In genomic region chr1:10032590-10033358, GRCh38 we compare ENCODE assay signal across 1 cellular context.
TF ChIP-seq lines count a peak whose summit lies in the region.

Gene UBE4B, plus strand, starts transcription at chr1:10032958. Its CDS starts 713 bp downstream, at chr1:10033671.

TF ChIP-seq in SK-N-SH, 30 proteins besides CTCF, POLR2A, EP300 and RAD21 (continued from another document):
- peak; percentile 42 for TF ChIP-seq POLR2AphosphoS5 (IDR thresholded peaks at IDR 0.05; ENCODE audit: low read depth, low read length)
- TF ChIP-seq SIN3A (IDR thresholded peaks at IDR 0.05; ENCODE audit: borderline replicate concordance, low read depth, low read length), result no peak; the same call in 1 of the 2 replicates
- peak; percentile 95 for TF ChIP-seq USF1 (IDR thresholded peaks at IDR 0.05; ENCODE audit: borderline replicate concordance, low read depth)
